In the genomic region with DNA sequence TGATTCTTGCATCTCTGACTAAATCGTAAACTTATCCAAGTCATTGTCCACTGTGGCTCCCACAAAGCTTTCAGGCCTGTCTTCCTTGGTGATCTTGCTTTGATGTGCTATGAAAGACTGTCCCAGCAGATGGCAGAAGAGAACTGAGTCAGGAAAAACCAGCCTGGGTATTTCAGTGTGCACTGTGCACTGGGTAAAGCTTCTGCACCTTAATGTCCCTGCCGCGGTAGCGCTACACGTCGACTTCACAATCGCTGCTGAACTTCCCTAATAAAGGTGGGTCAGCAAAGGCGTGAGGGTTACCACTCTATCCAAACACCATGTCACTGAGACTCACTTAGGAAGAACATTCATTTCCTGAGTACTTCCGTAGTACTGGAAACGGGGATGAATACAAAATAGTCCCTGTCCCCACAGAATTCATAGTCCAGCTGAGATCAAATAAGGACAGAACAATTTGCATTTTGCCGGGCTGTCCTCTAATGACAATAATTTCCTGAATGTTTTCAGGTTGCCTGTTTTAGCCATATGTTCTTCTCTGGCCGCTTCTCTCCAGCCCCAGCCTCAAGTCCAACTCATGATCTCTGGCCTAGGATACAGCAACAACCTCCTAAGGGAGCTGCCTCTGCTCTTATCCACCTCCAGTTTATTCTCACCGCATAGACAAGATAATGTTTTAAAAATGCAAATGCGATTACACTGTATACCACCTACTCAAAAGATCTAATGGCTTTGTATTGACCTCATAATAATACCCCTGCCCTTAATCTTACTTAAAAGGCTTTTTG, we compare ENCODE assay signal across 8 cellular contexts.
DNase-seq lines count a peak whose midpoint lies in the region; ATAC-seq, FAIRE-seq and TF ChIP-seq lines count a peak whose summit lies in the region.

No MANE protein-coding gene starts in this region.

- H3K27me3 Mint-ChIP-seq in natural killer cell (ENCODE audit: low read depth in 2 of 2): peaks cover 9% of the 10 kb centered on the region in 2 donors

- no peak for FAIRE-seq in D721Med (lab: Jason Lieb, UNC)

- no peak overlapping the region for H3K4me3 ChIP-seq in NT2/D1 (ENCODE audit: insufficient read length, low read depth)

- peak; percentile 95 for ATAC-seq in esophagus mucosa
- peak; percentile 87 to 99 (median 99) for ATAC-seq in natural killer cell
- ATAC-seq in stimulated activated naive CD8-positive, alpha-beta T cell treated with anti-CD3 and anti-CD28 coated beads, Interleukin-15, Interleukin-2, amounts not matched to agents 100 U/mL and 50 U/mL, for 24 hours: peak; percentile 96

- H3K27ac Mint-ChIP-seq in natural killer cell: peak overlapping the region in 1 of 2 donors; percentile 49

- TF ChIP-seq CTCF in D721Med (IDR thresholded peaks at IDR 0.05; ENCODE audit: insufficient read depth, missing control alignments) (peak; percentile 72), GM20000 (IDR thresholded peaks at IDR 0.05; ENCODE audit: extremely low read depth, missing control alignments) (peak; percentile 67), natural killer cell (IDR thresholded peaks at IDR 0.05) (peak; percentile 69)

- no peak overlapping the region for H3K9ac ChIP-seq in NT2/D1 (ENCODE audit: insufficient read length, low read depth)

- no peaks in the 10 kb centered on the region for H3K9me3 Mint-ChIP-seq in natural killer cell

- DNase-seq in D721Med (ENCODE audit: insufficient read length, low spot score): peak; percentile 64
- peak; percentile 67 for DNase-seq in GM20000 (ENCODE audit: low spot score)
- DNase-seq in HS-27A (ENCODE audit: low read depth): peak; percentile 71
- DNase-seq in NT2/D1 (ENCODE audit: low read depth, low spot score): peak; percentile 57
- DNase-seq in activated T-cell treated with anti-CD3 and anti-CD28 coated beads for 1 hour (ENCODE audit: low read depth): peak; percentile 51
- DNase-seq in natural killer cell: peak; percentile 33
- DNase-seq in stimulated activated naive CD8-positive, alpha-beta T cell treated with anti-CD3 and anti-CD28 coated beads, Interleukin-15, Interleukin-2, amounts not matched to agents 100 U/mL and 50 U/mL, for 24 hours: peak; percentile 71

- intact Hi-C loops in natural killer cell (cut with micrococcal nuclease): loop anchor here (1.0 kb wide), 2 partner anchors 117 to 208 kb away; no protein-coding TSS in a partner anchor

- no peaks in the 10 kb centered on the region for H3K27me3 ChIP-seq in NT2/D1 (ENCODE audit: insufficient read depth, insufficient read length)

- H3K36me3 ChIP-seq in NT2/D1 (ENCODE audit: insufficient read depth, insufficient read length, low read length): no peaks in the 10 kb centered on the region

- H3K9me3 ChIP-seq in NT2/D1 (ENCODE audit: insufficient read depth, low read length): no peaks in the 10 kb centered on the region

- peak overlapping the region; percentile 6 for H3K4me3 Mint-ChIP-seq in natural killer cell

- no peaks in the 10 kb centered on the region for H3K4me1 ChIP-seq in NT2/D1 (ENCODE audit: insufficient read depth, insufficient read length)

- peaks cover 10 to 15% of the 10 kb centered on the region in 2 donors for H3K4me1 Mint-ChIP-seq in natural killer cell

- no peaks in the 10 kb centered on the region for H3K36me3 Mint-ChIP-seq in natural killer cell
